Comparison of ENCODE assay signal across 35 cellular contexts in the genomic region with DNA sequence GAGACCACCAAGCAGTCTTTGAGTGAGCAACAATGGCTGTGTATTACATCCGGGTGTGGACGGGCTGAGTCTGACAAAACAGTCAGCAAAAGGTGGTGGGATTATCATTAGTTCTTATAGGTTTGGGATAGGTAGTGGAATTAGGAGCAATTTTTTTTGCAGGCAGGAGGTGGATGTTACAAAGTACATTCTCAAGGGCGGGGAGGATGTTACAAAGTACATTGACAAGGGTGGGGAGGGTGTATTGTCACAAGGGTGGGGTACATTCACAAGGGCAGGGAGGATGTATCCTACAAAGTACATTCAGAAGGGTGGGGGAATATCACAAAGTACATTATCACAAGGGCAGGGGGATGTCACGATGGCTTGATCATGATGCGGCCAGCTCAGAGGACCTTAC.
"Had no signal": no experiment of that assay in that cellular context is flagged by ENCODE, and none has a peak within 500 bp of the region (broad histone marks: within the 10 kb centered on the region; RNA-seq: fewer than 3 reads in every experiment).

No MANE protein-coding gene starts in this region.

- H3K27me3 ChIP-seq: MG63 had no signal

- DNase-seq: Karpas-422, Kasumi-1, MG63, MM.1S, MV-4-11, NCI-H1048, NCI-H1092, NCI-H1092 treated with DMSO at 0.1 percent for 48 hours, NCI-H1105, NCI-H1105 treated with DMSO at 0.1 percent for 48 hours, NCI-H1417, NCI-H1417 treated with DMSO at 0.1 percent for 48 hours, NCI-H1436, NCI-H1436 treated with DMSO at 0.1 percent for 48 hours, NCI-H146, NCI-H1694, NCI-H1694 treated with DMSO at 0.1 percent for 48 hours, NCI-H187, NCI-H187 treated with DMSO at 0.1 percent for 48 hours, NCI-H1930, NCI-H2029, NCI-H2029 treated with DMSO at 0.1 percent for 48 hours, NCI-H2081, NCI-H2081 treated with DMSO at 0.1 percent for 48 hours, NCI-H2107, NCI-H2171, NCI-H2171 treated with DMSO at 0.1 percent for 48 hours, NCI-H2227 treated with DMSO at 0.1 percent for 48 hours, NCI-H226, NCI-H345, NCI-H446, NCI-H446 treated with DMSO at 0.1 percent for 48 hours, NCI-H510A, NCI-H510A treated with DMSO at 0.1 percent for 48 hours, NCI-H524 had no signal

- H3K4me3 ChIP-seq: MG63 had no signal

- H3K36me3 ChIP-seq: MG63 had no signal
